Comparison of ENCODE assay signal across 12 cellular contexts in genomic region chr2:230642966-230643365, GRCh38.
DNase-seq lines count a peak whose midpoint lies in the region; ATAC-seq and TF ChIP-seq lines count a peak whose summit lies in the region.
"Had no signal": no experiment of that assay in that cellular context is flagged by ENCODE, and none has a peak within 500 bp of the region (broad histone marks: within the 10 kb centered on the region; RNA-seq: fewer than 3 reads in every experiment).

No MANE protein-coding gene starts in this region.

- DNase-seq in T-helper 1 cell (no peak), chondrocyte (ENCODE audit: low spot score) (peak; percentile 32)
- DNase-seq in stimulated activated CD8-positive, alpha-beta memory T cell treated with anti-CD3 and anti-CD28 coated beads, Interleukin-4, amount 100 ng/mL, for 48 hours = peak; percentile 24
- DNase-seq: NCI-H1436, SHP77 treated with DMSO at 0.1 percent for 48 hours had no signal

- no peak overlapping the region for H3K4me2 ChIP-seq in SU-DHL-6 (ENCODE audit: low read depth, low read length, poor library complexity, severe bottlenecking)

- no peaks in the 10 kb centered on the region for H3K9me2 ChIP-seq in SU-DHL-6 (replicated peaks; ENCODE audit: insufficient read depth, low read length)

- no peaks in the 10 kb centered on the region for H3K79me2 ChIP-seq in SU-DHL-6 (ENCODE audit: insufficient read depth, low read length)

- peaks cover 10% of the 10 kb centered on the region for H3K36me3 Mint-ChIP-seq in T-helper 1 cell treated with Interleukin-12 subunit alpha and Interleukin-12 subunit beta and Interleukin-4 antibody, amounts not matched to agents 30 μg/mL and 1 μg/mL, for 36 hours (ENCODE audit: low read depth)
- H3K36me3 Mint-ChIP-seq in chondrocyte (ENCODE audit: low read depth) = no peaks in the 10 kb centered on the region

- peak overlapping the region; percentile 76 for H3K27ac Mint-ChIP-seq in T-helper 1 cell treated with Interleukin-12 subunit alpha and Interleukin-12 subunit beta and Interleukin-4 antibody, amounts not matched to agents 30 μg/mL and 1 μg/mL, for 36 hours
- H3K27ac Mint-ChIP-seq in chondrocyte (ENCODE audit: unreplicated experiment) = no peak overlapping the region

- no peak overlapping the region for H3K27ac ChIP-seq in SU-DHL-6 (ENCODE audit: low read depth, low read length)
- H3K27ac ChIP-seq: 22Rv1, epithelial cell of prostate had no signal

- H3K4me1 Mint-ChIP-seq in T-helper 1 cell treated with Interleukin-12 subunit alpha and Interleukin-12 subunit beta and Interleukin-4 antibody, amounts not matched to agents 30 μg/mL and 1 μg/mL, for 36 hours (ENCODE audit: low read depth) = peaks cover 28% of the 10 kb centered on the region
- H3K4me1 Mint-ChIP-seq in chondrocyte (ENCODE audit: low read depth) = no peaks in the 10 kb centered on the region

- H3K9me3 Mint-ChIP-seq in T-helper 1 cell treated with Interleukin-12 subunit alpha and Interleukin-12 subunit beta and Interleukin-4 antibody, amounts not matched to agents 30 μg/mL and 1 μg/mL, for 36 hours = peaks cover 5% of the 10 kb centered on the region
- H3K9me3 Mint-ChIP-seq in chondrocyte (ENCODE audit: low read depth) = no peaks in the 10 kb centered on the region

- H3K4me3 Mint-ChIP-seq in T-helper 1 cell treated with Interleukin-12 subunit alpha and Interleukin-12 subunit beta and Interleukin-4 antibody, amounts not matched to agents 30 μg/mL and 1 μg/mL, for 36 hours = peak overlapping the region; percentile 31
- no peak overlapping the region for H3K4me3 Mint-ChIP-seq in chondrocyte (ENCODE audit: unreplicated experiment)

- no peaks in the 10 kb centered on the region for H3K36me3 ChIP-seq in SU-DHL-6 (ENCODE audit: low read length)

- H3K27me3 Mint-ChIP-seq in T-helper 1 cell treated with Interleukin-12 subunit alpha and Interleukin-12 subunit beta and Interleukin-4 antibody, amounts not matched to agents 30 μg/mL and 1 μg/mL, for 36 hours (ENCODE audit: low read depth) = no peaks in the 10 kb centered on the region
- H3K27me3 Mint-ChIP-seq in chondrocyte (ENCODE audit: low read depth) = no peaks in the 10 kb centered on the region

- TF ChIP-seq CTCF in SU-DHL-6 (IDR thresholded peaks at IDR 0.05; ENCODE audit: insufficient read depth, low read length, poor library complexity, severe bottlenecking) (no peak), chondrocyte (IDR thresholded peaks at IDR 0.05) (no peak)

- no peak overlapping the region for H3K4me3 ChIP-seq in SU-DHL-6 (ENCODE audit: insufficient read depth, low read length, poor library complexity, severe bottlenecking)

- H4K20me1 ChIP-seq in SU-DHL-6 (ENCODE audit: low read depth, low read length) = no peaks in the 10 kb centered on the region

- no peak for TF ChIP-seq POLR2A in GM18505 (IDR thresholded peaks at IDR 0.05; ENCODE audit: borderline replicate concordance, extremely low read depth, insufficient read depth, insufficient read length)

- ATAC-seq in GM21576 (IDR thresholded peaks at IDR 0.05; ENCODE audit: unreplicated experiment) (no peak), HG02970 (IDR thresholded peaks at IDR 0.05; ENCODE audit: low FRiP score, unreplicated experiment) (no peak), GM18505 (IDR thresholded peaks at IDR 0.05; ENCODE audit: unreplicated experiment) (no peak)

- no peaks in the 10 kb centered on the region for H3K27me3 ChIP-seq in SU-DHL-6 (ENCODE audit: low read length)

- no peaks in the 10 kb centered on the region for H3F3A ChIP-seq in SU-DHL-6 (ENCODE audit: insufficient read depth)

- peak overlapping the region; percentile 87 for H2AFZ ChIP-seq in SU-DHL-6 (ENCODE audit: low read depth, low read length, severe bottlenecking)

- H3K9me3 ChIP-seq in SU-DHL-6 (ENCODE audit: insufficient read depth, low read length) = no peaks in the 10 kb centered on the region

- H3K9ac ChIP-seq in SU-DHL-6 (ENCODE audit: low read length) = no peak overlapping the region

Comparison
In these comparisons a context has a peak if more than half of its experiments do, and no peak if none do; other contexts are left out.
1. DNase-seq: peak in chondrocyte (single experiment) and stimulated activated CD8-positive, alpha-beta memory T cell treated with anti-CD3 and anti-CD28 coated beads, Interleukin-4, amount 100 ng/mL, for 48 hours (single experiment); none in T-helper 1 cell (0 of 5).